Comparison of ENCODE assay signal across 12 cellular contexts in genomic region chr2:192741889-192742288, GRCh38.
DNase-seq lines count a peak whose midpoint lies in the region; ATAC-seq, FAIRE-seq and TF ChIP-seq lines count a peak whose summit lies in the region.
"Had no signal": no experiment of that assay in that cellular context is flagged by ENCODE, and none has a peak within 500 bp of the region (broad histone marks: within the 10 kb centered on the region; RNA-seq: fewer than 3 reads in every experiment).

No MANE protein-coding gene starts in this region.

- TF ChIP-seq POLR2A in breast epithelium (IDR thresholded peaks at IDR 0.05) = no peak
- TF ChIP-seq POLR2A in testis (IDR thresholded peaks at IDR 0.05) = no peak

- H3K4me3 Mint-ChIP-seq in MCF 10A (ENCODE audit: unreplicated experiment) = no peak overlapping the region
- no peak overlapping the region for H3K4me3 Mint-ChIP-seq in endodermal cell
- H3K4me3 Mint-ChIP-seq in activated CD8-positive, alpha-beta T cell treated with anti-CD3 and anti-CD28 coated beads for 36 hours = no peak overlapping the region

- H3K4me3 ChIP-seq in breast epithelium (no peak overlapping the region), OCI-LY7 (ENCODE audit: low read depth, low read length, poor library complexity, severe bottlenecking) (no peak overlapping the region), endodermal cell (ENCODE audit: low read length) (no peak overlapping the region), testis (no peak overlapping the region)
- H3K4me3 ChIP-seq: adrenal gland, PC-9, thyroid gland had no signal

- H3K9me3 ChIP-seq in breast epithelium (no peaks in the 10 kb centered on the region), OCI-LY7 (ENCODE audit: low read length) (no peaks in the 10 kb centered on the region), endodermal cell (ENCODE audit: control insufficient read depth, low read length) (no peaks in the 10 kb centered on the region), testis (no peaks in the 10 kb centered on the region)
- H3K9me3 ChIP-seq: adrenal gland, thyroid gland had no signal

- H3K4me1 Mint-ChIP-seq in MCF 10A (ENCODE audit: insufficient read depth, unreplicated experiment) (no peaks in the 10 kb centered on the region), endodermal cell (no peaks in the 10 kb centered on the region)
- no peaks in the 10 kb centered on the region for H3K4me1 Mint-ChIP-seq in activated CD8-positive, alpha-beta T cell treated with anti-CD3 and anti-CD28 coated beads for 36 hours (ENCODE audit: low read depth)

- no peaks in the 10 kb centered on the region for H3K9me3 Mint-ChIP-seq in MCF 10A (ENCODE audit: unreplicated experiment)
- no peaks in the 10 kb centered on the region for H3K9me3 Mint-ChIP-seq in endodermal cell
- no peaks in the 10 kb centered on the region for H3K9me3 Mint-ChIP-seq in activated CD8-positive, alpha-beta T cell treated with anti-CD3 and anti-CD28 coated beads for 36 hours

- H3K27ac ChIP-seq in breast epithelium (no peak overlapping the region), OCI-LY7 (ENCODE audit: low read depth, low read length, poor library complexity, severe bottlenecking) (no peak overlapping the region), endodermal cell (ENCODE audit: low read depth, low read length) (no peak overlapping the region), testis (no peak overlapping the region)
- H3K27ac ChIP-seq: adrenal gland, PC-9, thyroid gland had no signal

- DNase-seq in MCF 10A (ENCODE audit: unreplicated experiment) (peak; percentile 39), breast epithelium (ENCODE audit: low spot score in 2 of 2) (no peak), OCI-LY7 (ENCODE audit: low spot score) (no peak), endodermal cell (peak; percentile 48), urothelium cell line (ENCODE audit: low spot score) (peak; percentile 4), cerebellum (ENCODE audit: low spot score) (no peak), testis (no peak)
- DNase-seq in activated CD8-positive, alpha-beta T cell treated with anti-CD3 and anti-CD28 coated beads for 36 hours = no peak
- DNase-seq: activated CD8-positive, alpha-beta memory T cell treated with anti-CD3 and anti-CD28 coated beads, Interleukin-2, amount 50 U/mL, for 4 hours; adrenal gland; PC-9; thyroid gland had no signal

- BruUV-seq in MCF 10A (replicated peaks; lab: Mats Ljungman, UMichigan) (no TSS peak), OCI-LY7 (replicated peaks; lab: Mats Ljungman, UMichigan) (no TSS peak)

- no peaks in the 10 kb centered on the region for H3K27me3 Mint-ChIP-seq in MCF 10A (ENCODE audit: insufficient read depth, unreplicated experiment)
- H3K27me3 Mint-ChIP-seq in endodermal cell (ENCODE audit: insufficient read depth) = no peaks in the 10 kb centered on the region
- no peaks in the 10 kb centered on the region for H3K27me3 Mint-ChIP-seq in activated CD8-positive, alpha-beta T cell treated with anti-CD3 and anti-CD28 coated beads for 36 hours

- no peaks in the 10 kb centered on the region for H3K79me2 ChIP-seq in OCI-LY7 (ENCODE audit: insufficient read depth, low read depth, low read length)

- no peak overlapping the region for H3K4me2 ChIP-seq in OCI-LY7 (ENCODE audit: low read length)
- H3K4me2 ChIP-seq: PC-9 had no signal

- H3K36me3 ChIP-seq in breast epithelium = no peaks in the 10 kb centered on the region
- H3K36me3 ChIP-seq in OCI-LY7 (ENCODE audit: insufficient read depth, low read length) = no peaks in the 10 kb centered on the region
- H3K36me3 ChIP-seq in endodermal cell (ENCODE audit: control insufficient read depth, insufficient read depth, low read length) = no peaks in the 10 kb centered on the region
- no peaks in the 10 kb centered on the region for H3K36me3 ChIP-seq in testis (ENCODE audit: low read depth, missing control alignments)
- H3K36me3 ChIP-seq: adrenal gland, thyroid gland had no signal

- FAIRE-seq in urothelium cell line (lab: Jason Lieb, UNC) = no peak

- H3K36me3 Mint-ChIP-seq in MCF 10A (ENCODE audit: insufficient read depth, unreplicated experiment) (no peaks in the 10 kb centered on the region), endodermal cell (ENCODE audit: low read depth) (no peaks in the 10 kb centered on the region)
- no peaks in the 10 kb centered on the region for H3K36me3 Mint-ChIP-seq in activated CD8-positive, alpha-beta T cell treated with anti-CD3 and anti-CD28 coated beads for 36 hours (ENCODE audit: low read depth)

- intact Hi-C loops in MCF 10A (cut with micrococcal nuclease) = loop anchor here (1.0 to 10.0 kb wide), 2 partner anchors 545 to 1223 kb away; no protein-coding TSS in a partner anchor
- intact Hi-C loops in breast epithelium (cut with DNase I; ENCODE audit: low total_unique reads) = no loop called here
- intact Hi-C loops in OCI-LY7 (cut with micrococcal nuclease; ENCODE audit: unreplicated experiment) = no loop called here
- intact Hi-C loops in testis (cut with DNase I; ENCODE audit: low total_unique reads) = no loop called here
- intact Hi-C loops in activated CD8-positive, alpha-beta T cell treated with anti-CD3 and anti-CD28 coated beads for 36 hours (cut with micrococcal nuclease) = no loop called here

- no peaks in the 10 kb centered on the region for H3K9me2 ChIP-seq in OCI-LY7 (ENCODE audit: insufficient read depth, low read length)

- H3K27me3 ChIP-seq in breast epithelium (no peaks in the 10 kb centered on the region), endodermal cell (ENCODE audit: control insufficient read depth, insufficient read depth, low read length, poor library complexity, severe bottlenecking) (no peaks in the 10 kb centered on the region), testis (no peaks in the 10 kb centered on the region)
- H3K27me3 ChIP-seq: adrenal gland, thyroid gland had no signal

- POLR2A ChIA-PET in MCF 10A (lab: Yijun Ruan, JAX) = no interaction called here
- POLR2A ChIA-PET in OCI-LY7 (lab: Charles Lee) = interaction anchor here (0.7 kb wide), 2 partner anchors 739 to 1089 kb away, joined by 4 to 5 read pairs; no protein-coding TSS in a partner anchor
- POLR2A ChIA-PET in activated CD8-positive, alpha-beta T cell treated with anti-CD3 and anti-CD28 coated beads for 36 hours (lab: Charles Lee) = no interaction called here

- no peak overlapping the region for H3K9ac ChIP-seq in endodermal cell (ENCODE audit: extremely low read depth, low read length, poor library complexity, severe bottlenecking)

- CTCF ChIA-PET in MCF 10A (lab: Yijun Ruan, JAX) = interaction anchor here (0.6 to 2.0 kb wide), 10 partner anchors 11 to 1920 kb away, joined by 3 to 7 read pairs (median 4); no protein-coding TSS in a partner anchor
- CTCF ChIA-PET in OCI-LY7 (lab: Charles Lee; ENCODE audit: unreplicated experiment) = no interaction called here
- CTCF ChIA-PET in activated CD8-positive, alpha-beta T cell treated with anti-CD3 and anti-CD28 coated beads for 36 hours (lab: Charles Lee) = no interaction called here

- TF ChIP-seq CTCF in MCF 10A (IDR thresholded peaks at IDR 0.05; ENCODE audit: unreplicated experiment) (peak; percentile 31), breast epithelium (IDR thresholded peaks at IDR 0.05) (no peak), OCI-LY7 (conservative IDR thresholded peaks at IDR 0.05; ENCODE audit: low read length) (0 out of 2 replicates have a peak, but pooled peaks have one; percentile 34), endodermal cell (conservative IDR thresholded peaks at IDR 0.05) (peak; percentile 74), testis (IDR thresholded peaks at IDR 0.05) (peak in 1 of 3 experiments; percentile 11)
- no peak for TF ChIP-seq CTCF in activated CD8-positive, alpha-beta T cell treated with anti-CD3 and anti-CD28 coated beads for 36 hours (IDR thresholded peaks at IDR 0.05)

- ATAC-seq in activated CD8-positive, alpha-beta T cell treated with anti-CD3 and anti-CD28 coated beads for 36 hours = no peak

- H3K4me1 ChIP-seq in breast epithelium (no peaks in the 10 kb centered on the region), OCI-LY7 (ENCODE audit: insufficient read depth, low read length, poor library complexity, severe bottlenecking) (no peaks in the 10 kb centered on the region), endodermal cell (ENCODE audit: control insufficient read depth, insufficient read depth, low read length) (no peaks in the 10 kb centered on the region), testis (no peaks in the 10 kb centered on the region)
- H3K4me1 ChIP-seq: adrenal gland, thyroid gland had no signal

- no peaks in the 10 kb centered on the region for H4K20me1 ChIP-seq in OCI-LY7 (ENCODE audit: insufficient read depth, low read length)

- H3K27ac Mint-ChIP-seq in MCF 10A (ENCODE audit: low read depth, unreplicated experiment) (no peak overlapping the region), endodermal cell (no peak overlapping the region)
- H3K27ac Mint-ChIP-seq in activated CD8-positive, alpha-beta T cell treated with anti-CD3 and anti-CD28 coated beads for 36 hours = no peak overlapping the region

- no peak overlapping the region for H2AFZ ChIP-seq in OCI-LY7 (ENCODE audit: low read length)
- H2AFZ ChIP-seq: PC-9 had no signal

Comparison
In these comparisons a context has a peak if more than half of its experiments do, and no peak if none do; other contexts are left out.
1. DNase-seq: peak in MCF 10A (single experiment), endodermal cell (single experiment) and urothelium cell line (single experiment); none in breast epithelium (0 of 2), OCI-LY7 (single experiment), cerebellum (single experiment), testis (single experiment) and activated CD8-positive, alpha-beta T cell treated with anti-CD3 and anti-CD28 coated beads for 36 hours (single experiment).
2. CTCF ChIP-seq: peak in MCF 10A (single experiment), OCI-LY7 (single experiment) and endodermal cell (single experiment); none in breast epithelium (0 of 3) and activated CD8-positive, alpha-beta T cell treated with anti-CD3 and anti-CD28 coated beads for 36 hours (single experiment).